9 cellular contexts compared by ENCODE assay signal in the genomic region with DNA sequence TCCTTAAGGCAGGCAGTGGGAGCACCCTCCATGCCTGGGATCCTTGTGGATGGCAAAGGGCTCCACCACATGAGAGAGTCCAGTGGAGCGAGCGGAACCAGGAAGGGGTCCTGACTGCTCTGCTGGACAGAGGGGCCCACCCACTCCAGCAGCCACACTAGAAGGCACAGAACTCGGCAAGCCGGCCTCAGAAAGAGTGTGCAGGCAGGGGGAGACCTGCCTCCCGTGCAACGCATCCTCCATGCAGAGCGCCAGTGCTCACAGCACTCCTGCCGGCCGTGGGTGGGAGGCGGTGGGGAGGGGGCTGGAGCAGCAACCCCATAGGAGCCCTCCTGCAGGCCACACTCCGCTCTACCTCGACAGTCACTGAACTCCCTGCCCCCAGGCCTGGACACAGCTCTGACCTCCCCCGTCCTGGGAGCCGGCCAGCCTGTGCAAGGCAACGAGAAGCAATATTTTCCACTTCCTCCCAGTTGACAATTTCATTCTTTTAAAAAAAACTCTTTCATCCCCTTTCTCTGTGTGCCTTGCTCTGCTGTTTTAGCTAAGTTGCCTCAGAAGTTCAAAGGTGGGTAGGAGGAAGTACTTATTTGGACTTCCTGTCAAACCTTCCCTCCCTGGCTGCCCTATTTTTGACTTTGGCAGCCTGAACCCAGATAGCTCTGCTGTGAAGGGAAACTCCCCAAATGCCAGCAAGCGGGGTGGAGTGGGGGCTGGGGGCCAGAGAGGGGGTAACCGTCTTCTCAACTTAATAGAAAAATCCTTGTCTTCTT. TPM values are rescaled to one million over a fixed set of nuclear protein-coding genes. Genes with fewer than 3 reads are reported as not detected.
A peak's percentile ranks its signal among the peaks of the same experiment; 100 is the strongest.
DNase-seq lines count a peak whose midpoint lies in the region; ATAC-seq and TF ChIP-seq lines count a peak whose summit lies in the region.
"Had no signal": no experiment of that assay in that cellular context is flagged by ENCODE, and none has a peak within 500 bp of the region (broad histone marks: within the 10 kb centered on the region; RNA-seq: fewer than 3 reads in every experiment).

No MANE protein-coding gene starts in this region.

- peak; percentile 20 for DNase-seq in WTC11 (ENCODE audit: low spot score)
- DNase-seq in spleen = peak; percentile 93
- DNase-seq in NCI-H2196 (lab: John Stamatoyannopoulos, UW; ENCODE audit: unreplicated experiment) = no peak
- no peak for DNase-seq in EL
- no peak for DNase-seq in A172 (ENCODE audit: low spot score)

- no peak overlapping the region for H3K27ac Mint-ChIP-seq in WTC11

- H3K27ac ChIP-seq in duodenal mucosa (ENCODE audit: low read depth, low read length) (no peak overlapping the region), spleen (peak overlapping the region; percentile 44 to 99 (median 88))

- H3K36me3 Mint-ChIP-seq in WTC11 = no peaks in the 10 kb centered on the region

- no peaks in the 10 kb centered on the region for H3K9me3 ChIP-seq in duodenal mucosa (ENCODE audit: control insufficient read depth in 1 of 2, low read length in 2 of 2)
- no peaks in the 10 kb centered on the region for H3K9me3 ChIP-seq in spleen

- no peak for TF ChIP-seq POLR2A in spleen (IDR thresholded peaks at IDR 0.05)

- ATAC-seq in GM19397 (IDR thresholded peaks at IDR 0.05; ENCODE audit: unreplicated experiment) (peak; percentile 71), HG03342 (IDR thresholded peaks at IDR 0.05; ENCODE audit: unreplicated experiment) (peak; percentile 75), WTC11 (peak; percentile 79)
- ATAC-seq: Panc1 had no signal

- H3K4me1 ChIP-seq in duodenal mucosa (ENCODE audit: control insufficient read depth in 1 of 2, insufficient read depth in 2 of 2, low read length in 2 of 2) (peaks cover 16 to 22% of the 10 kb centered on the region in 2 donors), spleen (peaks cover 24 to 89% (median 61%) of the 10 kb centered on the region in 6 donors)

- H3K4me3 ChIP-seq in duodenal mucosa (ENCODE audit: low read depth in 1 of 2, low read length in 2 of 2) (peak overlapping the region; percentile 24), spleen (peak overlapping the region in 6 of 8 donors; percentile 5 to 62 (median 21))

- no peaks in the 10 kb centered on the region; the same call in 1 of the 2 replicates for H3K27me3 Mint-ChIP-seq in WTC11 (ENCODE audit: low read depth)

- CTCF ChIA-PET in WTC11 (lab: Charles Lee) = interaction anchor here (0.8 to 1.7 kb wide), 9 partner anchors 10 to 118 kb away, joined by 3 to 11 read pairs (median 3); no protein-coding TSS in a partner anchor

- 17 to 31% (median 26%) methylated on average over 11 to 17 of the region's 17 CpGs for WGBS in spleen, 5 donors

- no peak overlapping the region for H3K9ac ChIP-seq in duodenal mucosa (ENCODE audit: low read depth in 1 of 2, low read length in 2 of 2)

- peaks cover 5% of the 10 kb centered on the region; the same call in 1 of the 2 replicates for H3K9me3 Mint-ChIP-seq in WTC11

- no peaks in the 10 kb centered on the region for H3K36me3 ChIP-seq in duodenal mucosa (ENCODE audit: control insufficient read depth in 1 of 2, insufficient read depth in 2 of 2, low read length in 2 of 2)
- H3K36me3 ChIP-seq in spleen = no peaks in the 10 kb centered on the region

- H3K4me1 Mint-ChIP-seq in WTC11 = peaks cover 32% of the 10 kb centered on the region

- H3K27me3 ChIP-seq in duodenal mucosa (ENCODE audit: control insufficient read depth in 1 of 2, insufficient read depth in 2 of 2, low read length in 2 of 2) (no peaks in the 10 kb centered on the region), spleen (replicated peaks in 1 of 7) (no peaks in the 10 kb centered on the region)

- POLR2A ChIA-PET in WTC11 (lab: Charles Lee) = no interaction called here

- H3K4me3 Mint-ChIP-seq in WTC11 = no peak overlapping the region

- TF ChIP-seq CTCF in WTC11 (IDR thresholded peaks at IDR 0.05) (no peak), spleen (IDR thresholded peaks at IDR 0.05 in 8 of 11, conservative IDR thresholded peaks at IDR 0.05 in 3 of 11) (no peak)

- intact Hi-C loops in spleen (cut with DNase I; ENCODE audit: low total_unique reads) = no loop called here

TF ChIP-seq in WTC11, 78 proteins besides CTCF, POLR2A, EP300 and RAD21:
- no peak for TF ChIP-seq TP53 (CRISPR knock-in tag; IDR thresholded peaks at IDR 0.05)
- TF ChIP-seq ZBTB21 (CRISPR knock-in tag; IDR thresholded peaks at IDR 0.05; ENCODE audit: borderline replicate concordance) = no peak
- 0 out of 2 replicates have a peak, but pooled peaks have one; percentile 45 for TF ChIP-seq FOXP1 (CRISPR knock-in tag; IDR thresholded peaks at IDR 0.05; ENCODE audit: borderline replicate concordance)
- TF ChIP-seq, protein P1, sequence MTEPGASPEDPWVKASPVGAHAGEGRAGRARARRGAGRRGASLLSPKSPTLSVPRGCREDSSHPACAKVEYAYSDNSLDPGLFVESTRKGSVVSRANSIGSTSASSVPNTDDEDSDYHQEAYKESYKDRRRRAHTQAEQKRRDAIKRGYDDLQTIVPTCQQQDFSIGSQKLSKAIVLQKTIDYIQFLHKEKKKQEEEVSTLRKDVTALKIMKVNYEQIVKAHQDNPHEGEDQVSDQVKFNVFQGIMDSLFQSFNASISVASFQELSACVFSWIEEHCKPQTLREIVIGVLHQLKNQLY (CRISPR knock-in tag; IDR thresholded peaks at IDR 0.05) = no peak
- TF ChIP-seq ZNF263 (CRISPR knock-in tag; IDR thresholded peaks at IDR 0.05; ENCODE audit: low read depth) = peak; percentile 67; the same call in 1 of the 2 replicates

RNA-seq across cellular contexts. Expression of a gene that starts 5.3 kb away (rescaled TPM):
- total RNA-seq in WTC11 (2021) (0.37 to 0.73 TPM (median 0.72 TPM) in 3 replicates), spleen (100 to 1,000 TPM; 186 to 272 (median 219) TPM)
- polyA plus RNA-seq in spleen = 10 to 100 TPM; 28.3 to 33.1 (median 29.3) TPM
- not detected in 2 replicates for total RNA-seq in A172 (2014; rRNA removed; shearing (Covaris generic))

Comparison
In these comparisons a context has a peak if more than half of its experiments do, and no peak if none do; other contexts are left out.
1. DNase-seq: peak in WTC11 (single experiment) and spleen (single experiment); none in NCI-H2196 (single experiment), EL (single experiment) and A172 (single experiment).
2. RNA of a gene that starts 5.3 kb away (total RNA-seq): 186 to 272 TPM in spleen; 0.37 to 0.73 TPM in WTC11 and not detected in A172; every median in the first group is over 100 times any median in the second.
3. Peak in every context shown above with its lines, with median percentiles within 50 percentile points of each other: ATAC-seq.